ENCODE assay signal across 9 cellular contexts in genomic region chr16:14202697-14203096, GRCh38.
DNase-seq lines count a peak whose midpoint lies in the region; ATAC-seq and TF ChIP-seq lines count a peak whose summit lies in the region.
"Had no signal": no experiment of that assay in that cellular context is flagged by ENCODE, and none has a peak within 500 bp of the region (broad histone marks: within the 10 kb centered on the region; RNA-seq: fewer than 3 reads in every experiment).

No MANE protein-coding gene starts in this region.

- TF ChIP-seq POLR2A in sigmoid colon (IDR thresholded peaks at IDR 0.05): no peak

- H3K4me1 ChIP-seq in fibroblast of lung (ENCODE audit: control insufficient read depth, extremely low read depth, insufficient read depth, low read length) (no peaks in the 10 kb centered on the region), sigmoid colon (peaks cover 0 to 10% (median 9%) of the 10 kb centered on the region in 4 donors)

- no peaks in the 10 kb centered on the region for H3K79me2 ChIP-seq in fibroblast of lung (ENCODE audit: control insufficient read depth, insufficient read depth, low read length)

- no peak overlapping the region for H3K4me2 ChIP-seq in fibroblast of lung (ENCODE audit: extremely low read depth, insufficient read depth, low read length)

- no peak for ATAC-seq in HG02981 (IDR thresholded peaks at IDR 0.05; ENCODE audit: unreplicated experiment)

- H3K4me3 ChIP-seq in fibroblast of lung (replicated peaks in 1 of 4; ENCODE audit: control extremely low read depth in 1 of 4, insufficient read depth in 1 of 4, low read depth in 3 of 4, low read length in 4 of 4): no peak overlapping the region
- H3K4me3 ChIP-seq in sigmoid colon: no peak overlapping the region

- H3K9ac ChIP-seq in fibroblast of lung (ENCODE audit: insufficient read depth, low read length): no peak overlapping the region

- DNase-seq in GM20000 (ENCODE audit: low spot score) (peak; percentile 11), NCI-H82 (lab: John Stamatoyannopoulos, UW) (peak; percentile 63), fibroblast of lung (ENCODE audit: low read depth in 2 of 2) (peak; percentile 19 to 27), sigmoid colon (no peak), H4 (ENCODE audit: low spot score) (no peak), globus pallidus (ENCODE audit: low spot score) (no peak), hypothalamus (lab: John Stamatoyannopoulos, UW) (no peak)
- DNase-seq: NCI-H187 treated with DMSO at 0.1 percent for 48 hours had no signal

- no peak overlapping the region for H2AFZ ChIP-seq in fibroblast of lung (ENCODE audit: low read length)

- intact Hi-C loops in sigmoid colon (cut with DNase I): no loop called here

- no peaks in the 10 kb centered on the region for H3K27me3 ChIP-seq in fibroblast of lung (ENCODE audit: control insufficient read depth, insufficient read depth, low read length)
- no peaks in the 10 kb centered on the region for H3K27me3 ChIP-seq in sigmoid colon

- no peaks in the 10 kb centered on the region for H3K9me3 ChIP-seq in fibroblast of lung (ENCODE audit: control insufficient read depth, insufficient read depth, low read depth, low read length)
- H3K9me3 ChIP-seq in sigmoid colon: no peaks in the 10 kb centered on the region

- H3K27ac ChIP-seq in fibroblast of lung (ENCODE audit: insufficient read depth, low read length): no peak overlapping the region
- peak overlapping the region in 3 of 4 donors; percentile 2 to 43 (median 22) for H3K27ac ChIP-seq in sigmoid colon

- H4K20me1 ChIP-seq in fibroblast of lung (ENCODE audit: control insufficient read depth, extremely low read depth, insufficient read depth, low read length): no peaks in the 10 kb centered on the region

- H3K36me3 ChIP-seq in fibroblast of lung (ENCODE audit: control insufficient read depth, insufficient read depth, low read length): no peaks in the 10 kb centered on the region
- no peaks in the 10 kb centered on the region for H3K36me3 ChIP-seq in sigmoid colon

- TF ChIP-seq CTCF in GM20000 (IDR thresholded peaks at IDR 0.05; ENCODE audit: extremely low read depth, missing control alignments) (no peak), fibroblast of lung (conservative IDR thresholded peaks at IDR 0.05 in 1 of 2, IDR thresholded peaks at IDR 0.05 in 1 of 2; ENCODE audit: low read depth in 1 of 2, low read length in 2 of 2) (no peak), sigmoid colon (IDR thresholded peaks at IDR 0.05) (peak in 1 of 4 experiments; percentile 28)

- TF ChIP-seq EP300 in sigmoid colon (IDR thresholded peaks at IDR 0.05): no peak

Comparison
In these comparisons a context has a peak if more than half of its experiments do, and no peak if none do; other contexts are left out.
1. DNase-seq: peak in GM20000 (single experiment), NCI-H82 (single experiment) and fibroblast of lung (2 of 2); none in sigmoid colon (single experiment), H4 (single experiment), globus pallidus (single experiment) and hypothalamus (0 of 51).